In the genomic region with DNA sequence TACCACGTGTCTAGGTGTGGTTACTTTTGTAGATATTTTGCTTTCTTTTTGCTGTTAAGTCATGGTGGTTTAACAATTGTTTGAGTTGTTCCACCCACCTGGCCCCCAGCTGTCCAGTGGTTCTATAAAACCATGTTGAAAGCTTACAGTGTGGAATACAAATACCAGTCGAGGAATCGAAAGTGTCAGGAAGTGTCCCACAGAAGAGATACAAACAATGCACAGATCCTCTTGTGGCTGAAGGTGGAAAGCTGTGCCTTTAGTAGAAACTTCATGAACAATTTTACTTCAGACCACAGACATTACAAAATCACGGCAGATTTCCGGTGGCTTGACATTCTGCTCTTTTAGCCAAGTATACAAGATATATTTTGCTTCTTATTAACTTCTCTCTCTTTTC, we compare ENCODE assay signal across 13 cellular contexts.
A peak's percentile ranks its signal among the peaks of the same experiment; 100 is the strongest.
DNase-seq lines count a peak whose midpoint lies in the region; ATAC-seq and TF ChIP-seq lines count a peak whose summit lies in the region.
"Had no signal": no experiment of that assay in that cellular context is flagged by ENCODE, and none has a peak within 500 bp of the region (broad histone marks: within the 10 kb centered on the region; RNA-seq: fewer than 3 reads in every experiment).

No MANE protein-coding gene starts in this region.

- no TSS peak for BruUV-seq in mammary epithelial cell (replicated peaks; lab: Mats Ljungman, UMichigan)

- no peak overlapping the region for H3K14ac ChIP-seq in trophoblast cell (ENCODE audit: low read length)

- H3K27ac ChIP-seq in mammary epithelial cell (ENCODE audit: insufficient read depth, low read depth, low read length) (peak overlapping the region; percentile 60), trophoblast cell (ENCODE audit: low read depth, low read length) (no peak overlapping the region)
- H3K27ac ChIP-seq: testis had no signal

- no peaks in the 10 kb centered on the region for H3K79me2 ChIP-seq in mammary epithelial cell (ENCODE audit: insufficient read depth, low read length)
- H3K79me2 ChIP-seq in trophoblast cell (ENCODE audit: control insufficient read depth, insufficient read depth, low read length, poor library complexity) = no peaks in the 10 kb centered on the region

- H2AFZ ChIP-seq in mammary epithelial cell (ENCODE audit: low read depth, low read length) (peak overlapping the region; percentile 91), trophoblast cell (ENCODE audit: insufficient read depth, low read length, poor library complexity) (no peak overlapping the region)

- H3K4me2 ChIP-seq in mammary epithelial cell (ENCODE audit: insufficient read depth, low read depth, low read length) (peak overlapping the region; percentile 75), trophoblast cell (ENCODE audit: low read length) (no peak overlapping the region)

- no peak overlapping the region for H3K4ac ChIP-seq in trophoblast cell (ENCODE audit: low read depth, low read length)

- H3K18ac ChIP-seq in trophoblast cell (ENCODE audit: low read length) = no peak overlapping the region

- no peaks in the 10 kb centered on the region for H3K79me1 ChIP-seq in trophoblast cell (ENCODE audit: low read length)

- H3K9me3 ChIP-seq in mammary epithelial cell (replicated peaks; ENCODE audit: insufficient read depth, low read length) = no peaks in the 10 kb centered on the region
- no peaks in the 10 kb centered on the region for H3K9me3 ChIP-seq in trophoblast cell (ENCODE audit: insufficient read depth, low read depth, low read length)
- H3K9me3 ChIP-seq: testis had no signal

- no peaks in the 10 kb centered on the region for H3K27me3 ChIP-seq in mammary epithelial cell (ENCODE audit: insufficient read depth, low read length)
- H3K27me3 ChIP-seq in trophoblast cell (ENCODE audit: insufficient read depth, low read length) = no peaks in the 10 kb centered on the region
- H3K27me3 ChIP-seq: testis had no signal

- H4K20me1 ChIP-seq in mammary epithelial cell (ENCODE audit: insufficient read depth, low read length) = no peaks in the 10 kb centered on the region

- no peak for TF ChIP-seq POLR2A in NB4 (IDR thresholded peaks at IDR 0.05; ENCODE audit: extremely low read depth, insufficient read length)

- H3K36me3 ChIP-seq in mammary epithelial cell (ENCODE audit: insufficient read depth, low read length) (no peaks in the 10 kb centered on the region), trophoblast cell (ENCODE audit: control insufficient read depth in 1 of 2, insufficient read depth in 2 of 2, low read length in 2 of 2) (no peaks in the 10 kb centered on the region)

- ATAC-seq in esophagus mucosa (no peak), GM21381 (IDR thresholded peaks at IDR 0.05; ENCODE audit: unreplicated experiment) (no peak)

- TF ChIP-seq CTCF in NB4 (IDR thresholded peaks at IDR 0.05; ENCODE audit: low read depth, low read length) = no peak
- no peak for TF ChIP-seq CTCF in mammary epithelial cell (conservative IDR thresholded peaks at IDR 0.05 in 1 of 2, IDR thresholded peaks at IDR 0.05 in 1 of 2; ENCODE audit: extremely low read depth in 1 of 2, insufficient read depth in 1 of 2, low read depth in 1 of 2, low read length in 2 of 2)
- no peak for TF ChIP-seq CTCF in GM20000 (IDR thresholded peaks at IDR 0.05; ENCODE audit: extremely low read depth, missing control alignments)

- peak; percentile 69 for DNase-seq in ELR (ENCODE audit: low read depth)
- peak; percentile 16 for DNase-seq in NB4 (ENCODE audit: low read depth)
- DNase-seq in mammary epithelial cell = peak; percentile 70
- DNase-seq in trophoblast cell = no peak
- no peak for DNase-seq in T-helper 9 cell
- DNase-seq in GM20000 (ENCODE audit: low spot score) = no peak
- DNase-seq: amniotic stem cell, DMS79 treated with DMSO at 0.1 percent for 48 hours, islet precursor cell, NCI-H526, testis had no signal

- no peak overlapping the region for H4K8ac ChIP-seq in trophoblast cell (ENCODE audit: low read depth, low read length)

- H3K4me1 ChIP-seq in mammary epithelial cell (ENCODE audit: insufficient read depth, low read length) (peaks cover 20% of the 10 kb centered on the region), trophoblast cell (ENCODE audit: control insufficient read depth in 1 of 2, insufficient read depth in 2 of 2, low read length in 2 of 2) (peaks cover 0 to 2% of the 10 kb centered on the region in 2 experiments)
- H3K4me1 ChIP-seq: testis had no signal

- no peak overlapping the region for H4K91ac ChIP-seq in trophoblast cell (ENCODE audit: low read depth, low read length)

- 0% methylated on average over 5 of the region's 5 CpGs for WGBS in mammary epithelial cell (ENCODE audit: low coverage, missing lambda C conversion rate)
- no CpG with 5 or more reads among the region's 5 CpGs for WGBS in trophoblast cell (ENCODE audit: extremely low coverage, insufficient coverage, insufficient read length)

- CTCF ChIA-PET in mammary epithelial cell (lab: Charles Lee; ENCODE audit: low non-redundant PET) = interaction anchor here (0.5 kb wide), 1 partner anchor 100 kb away, joined by 3 read pairs; no protein-coding TSS in a partner anchor

- H3K4me3 ChIP-seq in NB4 (ENCODE audit: low read depth, low read length) = no peak overlapping the region
- peak overlapping the region; percentile 17 to 31 (median 29) for H3K4me3 ChIP-seq in mammary epithelial cell (replicated peaks in 1 of 3; ENCODE audit: insufficient read depth in 1 of 3, low read depth in 2 of 3, low read length in 3 of 3)
- H3K4me3 ChIP-seq in trophoblast cell (ENCODE audit: low read depth, low read length) = no peak overlapping the region
- H3K4me3 ChIP-seq: testis had no signal

- H3K9ac ChIP-seq in mammary epithelial cell (ENCODE audit: insufficient read depth, low read length) = peak overlapping the region; percentile 26
- H3K9ac ChIP-seq in trophoblast cell (ENCODE audit: low read length) = no peak overlapping the region

- intact Hi-C loops in mammary epithelial cell (cut with micrococcal nuclease) = loop anchor here (5.0 kb wide), 1 partner anchor 124 kb away; no protein-coding TSS in a partner anchor

- H2AK5ac ChIP-seq in trophoblast cell (ENCODE audit: low read length) = no peak overlapping the region

- H2BK120ac ChIP-seq in trophoblast cell (ENCODE audit: insufficient read depth, low read length, poor library complexity) = no peak overlapping the region

- H2BK5ac ChIP-seq in trophoblast cell (ENCODE audit: low read depth, low read length, poor library complexity) = no peak overlapping the region

- H3K23ac ChIP-seq in trophoblast cell (ENCODE audit: low read length) = no peak overlapping the region

- dilution Hi-C loops in mammary epithelial cell (cut with HindIII; ENCODE audit: low sequenced_read_pairs) = no loop called here

- peak overlapping the region; percentile 54 for H2BK12ac ChIP-seq in trophoblast cell (ENCODE audit: low read length)

- H4K12ac ChIP-seq in trophoblast cell (ENCODE audit: low read depth, low read length) = no peak overlapping the region

- in situ Hi-C loops in mammary epithelial cell (cut with MboI; ENCODE audit: low sequenced_read_pairs in 2 of 2) = no loop called here

Comparison
In these comparisons a context has a peak if more than half of its experiments do, and no peak if none do; other contexts are left out.
1. DNase-seq: peak in ELR (single experiment), NB4 (single experiment) and mammary epithelial cell (single experiment); none in trophoblast cell (0 of 2), T-helper 9 cell (single experiment) and GM20000 (single experiment).
2. H3K4me3 ChIP-seq: peak in mammary epithelial cell (3 of 3); none in NB4 (single experiment) and trophoblast cell (single experiment).